28 cellular contexts compared by ENCODE assay signal in genomic region chr1:12581179-12581578, GRCh38. TPM values are rescaled to one million over a fixed set of nuclear protein-coding genes. Genes with fewer than 3 reads are reported as not detected.
DNase-seq lines count a peak whose midpoint lies in the region; ATAC-seq and TF ChIP-seq lines count a peak whose summit lies in the region.
"Had no signal": no experiment of that assay in that cellular context is flagged by ENCODE, and none has a peak within 500 bp of the region (broad histone marks: within the 10 kb centered on the region; RNA-seq: fewer than 3 reads in every experiment).

No MANE protein-coding gene starts in this region.

- H3K79me2 ChIP-seq in H9 (ENCODE audit: insufficient read depth, low read length) = no peaks in the 10 kb centered on the region

- peak; percentile 52 for DNase-seq in NCI-H82 (lab: John Stamatoyannopoulos, UW)
- no peak for DNase-seq in NCI-H82 treated with DMSO at 0.1 percent for 48 hours (lab: John Stamatoyannopoulos, UW; ENCODE audit: unreplicated experiment)
- no peak for DNase-seq in nephron progenitor cell
- no peak for DNase-seq in type B pancreatic cell (ENCODE audit: extremely low spot score, unreplicated experiment)
- no peak for DNase-seq in H9
- DNase-seq in AML-193 (lab: John Stamatoyannopoulos, UW) = no peak
- DNase-seq: activated CD4-positive, alpha-beta T cell treated with anti-CD3 and anti-CD28 coated beads for 1 hour; activated CD8-positive, alpha-beta T cell treated with anti-CD3 and anti-CD28 coated beads for 36 hours; anterior cingulate cortex; endodermal cell; naive B cell; NCI-H1092; NCI-H1930; NCI-H524 treated with DMSO at 0.1 percent for 48 hours; small intestine; stimulated activated CD4-positive, alpha-beta T cell treated with anti-CD3 and anti-CD28 coated beads, Interleukin-2, amount 100 ng/mL, for 24 hours; T-helper 1 cell; upper lobe of right lung had no signal

- no peak overlapping the region for H3K14ac ChIP-seq in H9 (ENCODE audit: insufficient read depth, low read length)

- no peaks in the 10 kb centered on the region for H3K27me3 ChIP-seq in H9 (ENCODE audit: insufficient read depth, low read length)
- H3K27me3 ChIP-seq: upper lobe of right lung had no signal

- no peak overlapping the region for H2BK12ac ChIP-seq in H9 (ENCODE audit: insufficient read length, low read depth, low read length)

- H3K27ac ChIP-seq in H9 (ENCODE audit: insufficient read length, low read depth, low read length) = no peak overlapping the region
- H3K27ac ChIP-seq: 22Rv1, upper lobe of right lung had no signal

- no peak overlapping the region for H2AK5ac ChIP-seq in H9 (ENCODE audit: insufficient read length, low read length)

- ATAC-seq in HG03342 (IDR thresholded peaks at IDR 0.05; ENCODE audit: unreplicated experiment) = no peak
- ATAC-seq: activated CD8-positive, alpha-beta T cell treated with anti-CD3 and anti-CD28 coated beads for 36 hours; esophagus mucosa; upper lobe of right lung had no signal

- no peaks in the 10 kb centered on the region for H3K27me3 Mint-ChIP-seq in brain
- peaks cover 4% of the 10 kb centered on the region for H3K27me3 Mint-ChIP-seq in nephron progenitor cell (ENCODE audit: low read depth, poor library complexity)
- H3K27me3 Mint-ChIP-seq in type B pancreatic cell = no peaks in the 10 kb centered on the region
- no peaks in the 10 kb centered on the region for H3K27me3 Mint-ChIP-seq in H9 (ENCODE audit: low read depth)
- H3K27me3 Mint-ChIP-seq: activated CD8-positive, alpha-beta T cell treated with anti-CD3 and anti-CD28 coated beads for 36 hours; activated naive CD4-positive, alpha-beta T cell treated with anti-CD3 and anti-CD28 coated beads, Interleukin-2, amount 50 U/mL, for 24 hours; B cell; central memory CD8-positive, alpha-beta T cell; dendritic cell treated with granulocyte-macrophage colony-stimulating factor and Interleukin-4, amounts not matched to agents 40 ng/mL and 50 ng/mL, for 4 days; naive B cell had no signal

- H2BK5ac ChIP-seq in H9 (ENCODE audit: insufficient read length, low read length) = no peak overlapping the region

- H3K18ac ChIP-seq in H9 (ENCODE audit: insufficient read length, low read depth, low read length) = no peak overlapping the region

- H4K91ac ChIP-seq in H9 (ENCODE audit: insufficient read length, low read depth, low read length) = no peak overlapping the region

- H3K9ac ChIP-seq in H9 (ENCODE audit: extremely low read depth, insufficient read length, low read length) = no peak overlapping the region

- peaks cover 15% of the 10 kb centered on the region for H3K36me3 Mint-ChIP-seq in brain
- H3K36me3 Mint-ChIP-seq in nephron progenitor cell (ENCODE audit: low read depth) = peaks cover 21% of the 10 kb centered on the region
- H3K36me3 Mint-ChIP-seq in type B pancreatic cell = peaks cover 22% of the 10 kb centered on the region
- peaks cover 1 to 48% (median 46%) of the 10 kb centered on the region in 3 experiments; a peak in 5 of 7 replicates for H3K36me3 Mint-ChIP-seq in H9 (ENCODE audit: insufficient read depth in 1 of 3, low read depth in 3 of 3)

- H3K9me3 Mint-ChIP-seq in brain (no peaks in the 10 kb centered on the region), nephron progenitor cell (no peaks in the 10 kb centered on the region), type B pancreatic cell (no peaks in the 10 kb centered on the region), H9 (peaks cover 0 to 3% of the 10 kb centered on the region in 2 experiments; a peak in 1 of 5 replicates)
- H3K9me3 Mint-ChIP-seq: activated CD8-positive, alpha-beta T cell treated with anti-CD3 and anti-CD28 coated beads for 36 hours; activated naive CD4-positive, alpha-beta T cell treated with anti-CD3 and anti-CD28 coated beads, Interleukin-2, amount 50 U/mL, for 24 hours; activated T-helper 2 cell treated with anti-CD3 and anti-CD28 coated beads, Interferon-gamma antibody, Interleukin-2, Interleukin-4, amounts not matched to agents 10 μg/mL and 5 μg/mL and 100 μg/mL, durations not matched to agents 14 hours and 24 hours and 36 hours; central memory CD8-positive, alpha-beta T cell; dendritic cell treated with granulocyte-macrophage colony-stimulating factor and Interleukin-4, amounts not matched to agents 40 ng/mL and 50 ng/mL, for 4 days; endodermal cell had no signal

- no peak overlapping the region for H4K5ac ChIP-seq in H9 (ENCODE audit: insufficient read length, low read depth, low read length)

- H3K56ac ChIP-seq in H9 (ENCODE audit: insufficient read length, low read depth, low read length) = no peak overlapping the region

- peaks cover 3% of the 10 kb centered on the region for H3K23me2 ChIP-seq in H9 (ENCODE audit: insufficient read length, low read depth, low read length, poor library complexity, severe bottlenecking)

- no peaks in the 10 kb centered on the region for H3K79me1 ChIP-seq in H9 (ENCODE audit: insufficient read depth, low read depth, low read length, poor library complexity, severe bottlenecking)

- no peak for TF ChIP-seq CTCF in brain (conservative IDR thresholded peaks at IDR 0.05)
- TF ChIP-seq CTCF in nephron progenitor cell (IDR thresholded peaks at IDR 0.05) = no peak
- TF ChIP-seq CTCF in type B pancreatic cell (conservative IDR thresholded peaks at IDR 0.05) = no peak
- TF ChIP-seq CTCF in H9 (conservative IDR thresholded peaks at IDR 0.05) = no peak

- H3K27ac Mint-ChIP-seq in brain (peak overlapping the region in 3 of 5 experiments; percentile 23 to 64 (median 24)), nephron progenitor cell (peak overlapping the region; percentile 84), type B pancreatic cell (peak overlapping the region; percentile 70), H9 (0 out of 7 replicates have a peak overlapping the region, but pooled peaks of 1 of the 3 experiments have one; percentile 72)
- H3K27ac Mint-ChIP-seq: activated CD8-positive, alpha-beta T cell treated with anti-CD3 and anti-CD28 coated beads for 36 hours; activated naive CD4-positive, alpha-beta T cell treated with anti-CD3 and anti-CD28 coated beads, Interleukin-2, amount 50 U/mL, for 24 hours; activated T-helper 2 cell treated with anti-CD3 and anti-CD28 coated beads, Interferon-gamma antibody, Interleukin-2, Interleukin-4, amounts not matched to agents 10 μg/mL and 5 μg/mL and 100 μg/mL, durations not matched to agents 14 hours and 24 hours and 36 hours; B cell; dendritic cell treated with granulocyte-macrophage colony-stimulating factor and Interleukin-4, amounts not matched to agents 40 ng/mL and 50 ng/mL, for 4 days; endodermal cell had no signal

- H4K8ac ChIP-seq in H9 (replicated peaks; ENCODE audit: insufficient read length, low read depth, low read length) = no peak overlapping the region

- no peak overlapping the region for H2BK15ac ChIP-seq in H9 (ENCODE audit: low read depth, low read length)

- H3K23ac ChIP-seq in H9 (ENCODE audit: insufficient read length, low read depth, low read length) = no peak overlapping the region

- no peak overlapping the region for H3K4me3 Mint-ChIP-seq in brain
- H3K4me3 Mint-ChIP-seq in nephron progenitor cell = no peak overlapping the region
- H3K4me3 Mint-ChIP-seq in type B pancreatic cell = no peak overlapping the region
- H3K4me3 Mint-ChIP-seq in H9 = no peak overlapping the region
- H3K4me3 Mint-ChIP-seq: activated CD8-positive, alpha-beta T cell treated with anti-CD3 and anti-CD28 coated beads for 36 hours; activated naive CD4-positive, alpha-beta T cell treated with anti-CD3 and anti-CD28 coated beads, Interleukin-2, amount 50 U/mL, for 24 hours; B cell; central memory CD8-positive, alpha-beta T cell; dendritic cell treated with granulocyte-macrophage colony-stimulating factor and Interleukin-4, amounts not matched to agents 40 ng/mL and 50 ng/mL, for 4 days; endodermal cell; naive B cell had no signal

- H2BK20ac ChIP-seq in H9 (ENCODE audit: low read depth, low read length, poor library complexity, severe bottlenecking) = no peak overlapping the region

- H3K4me1 Mint-ChIP-seq in brain = peaks cover 4% of the 10 kb centered on the region
- peaks cover 23% of the 10 kb centered on the region for H3K4me1 Mint-ChIP-seq in nephron progenitor cell
- peaks cover 16% of the 10 kb centered on the region for H3K4me1 Mint-ChIP-seq in type B pancreatic cell (ENCODE audit: unreplicated experiment)
- peaks cover 0 to 5% of the 10 kb centered on the region in 2 experiments; a peak in 1 of 4 replicates for H3K4me1 Mint-ChIP-seq in H9
- H3K4me1 Mint-ChIP-seq: B cell, endodermal cell, naive B cell had no signal

- no peak overlapping the region for H3K4ac ChIP-seq in H9 (ENCODE audit: low read depth, low read length)

- no peaks in the 10 kb centered on the region for H4K20me1 ChIP-seq in H9 (ENCODE audit: control insufficient read depth, insufficient read depth, insufficient read length)

- H3K4me2 ChIP-seq in H9 (ENCODE audit: insufficient read depth, insufficient read length, low read length) = no peak overlapping the region

- no peak overlapping the region for H2BK120ac ChIP-seq in H9 (ENCODE audit: low read depth, low read length, poor library complexity, severe bottlenecking)

- WGBS in H9 (ENCODE audit: extremely low coverage, insufficient read length, low lambda C conversion rate) = no CpG with 5 or more reads among the region's 5 CpGs

- H2AFZ ChIP-seq in H9 (ENCODE audit: low read length) = no peak overlapping the region

- no peak overlapping the region for H3T11ph ChIP-seq in H9 (ENCODE audit: low read length)

- no peaks in the 10 kb centered on the region for H3K4me1 ChIP-seq in H9 (ENCODE audit: insufficient read depth, low read length)
- H3K4me1 ChIP-seq: upper lobe of right lung had no signal

- H3K9me3 ChIP-seq in H9 (ENCODE audit: control insufficient read depth, low read depth, low read length) = no peaks in the 10 kb centered on the region
- H3K9me3 ChIP-seq: upper lobe of right lung had no signal

RNA-seq across cellular contexts. Expression of gene DHRS3, which starts 36.8 kb away (rescaled TPM):
- 15.9 TPM for polyA plus RNA-seq in brain (ENCODE audit: insufficient read depth, low read depth, low replicate concordance)
- total RNA-seq in type B pancreatic cell (ENCODE audit: low replicate concordance) = 143 and 276 TPM in 2 replicates
- 52.2 and 54.5 TPM in 2 replicates for total RNA-seq in H9 (2021)
- total RNA-seq: SK-MEL-5 had no signal
